ENCODE assay signal across 17 cellular contexts in the genomic region with DNA sequence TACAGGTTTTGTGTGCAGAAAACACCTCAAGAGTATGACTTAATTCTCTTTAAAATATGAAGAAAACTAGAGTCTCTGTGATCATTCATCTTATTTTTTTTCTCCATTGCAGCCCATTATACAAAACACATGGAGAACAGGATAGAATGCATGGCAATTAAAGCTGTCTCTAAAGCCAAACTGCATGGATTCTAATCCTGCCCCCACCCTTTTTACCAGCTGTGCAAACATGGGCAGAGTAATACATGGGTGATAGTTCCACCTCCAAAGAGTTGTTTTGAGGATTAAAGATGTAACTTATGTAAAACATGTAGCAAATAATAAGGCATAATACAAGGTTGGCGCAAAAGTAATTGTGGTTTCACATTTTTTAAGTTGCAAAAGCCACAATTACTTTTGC.
"Had no signal": no experiment of that assay in that cellular context is flagged by ENCODE, and none has a peak within 500 bp of the region (broad histone marks: within the 10 kb centered on the region; RNA-seq: fewer than 3 reads in every experiment).

No MANE protein-coding gene starts in this region.

- H3K27ac Mint-ChIP-seq: activated CD8-positive, alpha-beta memory T cell treated with anti-CD3 and anti-CD28 coated beads, Interleukin-2, amount 10 ng/mL, durations not matched to agents 7 days and 5 days; effector memory CD8-positive, alpha-beta T cell; nephron progenitor cell; progenitor cell of endocrine pancreas had no signal

- H3K9me3 Mint-ChIP-seq: nephron progenitor cell had no signal

- H3K4me1 Mint-ChIP-seq: activated CD8-positive, alpha-beta memory T cell treated with anti-CD3 and anti-CD28 coated beads, Interleukin-2, amount 10 ng/mL, durations not matched to agents 7 days and 5 days had no signal

- H3K27me3 Mint-ChIP-seq: activated CD8-positive, alpha-beta memory T cell treated with anti-CD3 and anti-CD28 coated beads, Interleukin-2, amount 10 ng/mL, durations not matched to agents 7 days and 5 days; effector memory CD8-positive, alpha-beta T cell; progenitor cell of endocrine pancreas had no signal

- H3K4me3 Mint-ChIP-seq: activated CD8-positive, alpha-beta memory T cell treated with anti-CD3 and anti-CD28 coated beads, Interleukin-2, amount 10 ng/mL, durations not matched to agents 7 days and 5 days; effector memory CD8-positive, alpha-beta T cell; nephron progenitor cell had no signal

- ATAC-seq: activated CD8-positive, alpha-beta memory T cell treated with anti-CD3 and anti-CD28 coated beads, Interleukin-2, amount 10 ng/mL, durations not matched to agents 7 days and 5 days; effector memory CD8-positive, alpha-beta T cell; gastroesophageal sphincter; heart right ventricle; right cardiac atrium had no signal

- DNase-seq: activated CD4-positive, alpha-beta T cell treated with anti-CD3 and anti-CD28 coated beads, Interleukin-2, amount 50 U/mL, for 48 hours; activated CD8-positive, alpha-beta memory T cell treated with anti-CD3 and anti-CD28 coated beads, Interleukin-2, amount 10 ng/mL, durations not matched to agents 7 days and 5 days; activated naive CD4-positive, alpha-beta T cell treated with anti-CD3 and anti-CD28 coated beads, Interleukin-2, amount 50 U/mL, for 16 hours; activated T-cell treated with anti-CD3 and anti-CD28 coated beads, Interleukin-2, amount 50 U/mL, for 1 hour; dermis blood vessel endothelial cell; effector memory CD8-positive, alpha-beta T cell; heart right ventricle; nephron progenitor cell; occipital lobe; right cardiac atrium; stimulated activated CD4-positive, alpha-beta T cell treated with anti-CD3 and anti-CD28 coated beads, Interleukin-4, amount 100 ng/mL, for 4 hours; stimulated activated CD8-positive, alpha-beta memory T cell treated with anti-CD3 and anti-CD28 coated beads, Interleukin-4, amount 100 ng/mL, for 48 hours; stimulated activated naive CD4-positive, alpha-beta T cell treated with Interleukin-2 at 50 U/mL for 16 hours; trophoblast cell; WERI-Rb-1 had no signal
